Comparison of ENCODE assay signal across 8 cellular contexts in the genomic region with DNA sequence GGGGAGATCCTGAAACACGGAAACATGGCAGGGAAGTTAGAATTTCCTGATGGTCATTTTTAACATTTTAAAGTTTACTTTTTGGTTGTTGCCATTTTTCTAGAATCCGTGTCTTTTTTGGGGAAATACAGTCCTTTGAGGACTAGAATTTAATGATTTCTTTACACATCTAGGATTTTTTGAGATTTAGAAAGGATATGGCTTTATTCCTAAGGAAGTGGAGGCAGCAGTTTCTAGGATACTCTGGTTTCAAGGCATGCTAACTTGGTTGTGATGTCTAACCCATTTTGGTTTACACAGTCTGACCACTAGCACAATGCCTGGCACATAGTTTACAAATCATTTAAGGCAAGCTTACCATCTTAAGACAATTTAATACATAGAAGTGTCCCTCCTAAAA. TPM values are rescaled to one million over a fixed set of nuclear protein-coding genes. Genes with fewer than 3 reads are reported as not detected.
DNase-seq lines count a peak whose midpoint lies in the region; ATAC-seq and TF ChIP-seq lines count a peak whose summit lies in the region.

No MANE protein-coding gene starts in this region.

- H3K36me3 Mint-ChIP-seq in naive B cell = no peaks in the 10 kb centered on the region

- no peaks in the 10 kb centered on the region for H3K9me3 ChIP-seq in KOPT-K1 (ENCODE audit: insufficient read depth, low read length, poor library complexity, severe bottlenecking)

- H3K27ac Mint-ChIP-seq in naive B cell = peak overlapping the region; percentile 93 to 99 (median 98)

- no peaks in the 10 kb centered on the region for H3K27me3 Mint-ChIP-seq in naive B cell

- H3K27ac ChIP-seq in KOPT-K1 (ENCODE audit: low read depth, low read length, poor library complexity, severe bottlenecking) = peak overlapping the region; percentile 93

- peaks cover 32% of the 10 kb centered on the region for H3K36me3 ChIP-seq in KOPT-K1 (ENCODE audit: insufficient read depth, low read length)

- ATAC-seq in naive B cell (ENCODE audit: low read depth in 2 of 2) (no peak), GM19463 (IDR thresholded peaks at IDR 0.05; ENCODE audit: unreplicated experiment) (no peak), GM21528 (IDR thresholded peaks at IDR 0.05; ENCODE audit: low FRiP score, unreplicated experiment) (no peak)

- H3K4me1 Mint-ChIP-seq in naive B cell = peaks cover 34 to 57% (median 51%) of the 10 kb centered on the region in 3 donors

- H3K9me3 Mint-ChIP-seq in naive B cell = no peaks in the 10 kb centered on the region

- no peak for DNase-seq in AG10803 (ENCODE audit: low read depth)
- DNase-seq in choroid plexus epithelial cell (ENCODE audit: low read depth) = no peak
- no peak for DNase-seq in naive B cell
- DNase-seq in NCI-H2107 treated with DMSO at 0.1 percent for 48 hours (lab: John Stamatoyannopoulos, UW; ENCODE audit: unreplicated experiment) = no peak
- DNase-seq in glomerular visceral epithelial cell (ENCODE audit: extremely low spot score) = no peak

- TF ChIP-seq CTCF in AG10803 (conservative IDR thresholded peaks at IDR 0.05; ENCODE audit: low read length) (no peak), choroid plexus epithelial cell (conservative IDR thresholded peaks at IDR 0.05; ENCODE audit: low read depth, low read length) (no peak)

- peak overlapping the region; percentile 90 to 98 (median 94) for H3K4me3 Mint-ChIP-seq in naive B cell

- H3K4me3 ChIP-seq in AG10803 (ENCODE audit: low read length) = peak overlapping the region; percentile 65
- H3K4me3 ChIP-seq in choroid plexus epithelial cell (ENCODE audit: low read depth, low read length) = peak overlapping the region; percentile 90

RNA-seq across cellular contexts. Expression of a gene that starts 1.1 kb away (rescaled TPM):
- polyA plus RNA-seq in naive B cell (ENCODE audit: low read depth in 6 of 6) = 10 to 100 TPM; 11.6 to 22.7 (median 14.5) TPM

RNA-seq across cellular contexts. Expression of a gene that starts 59.5 kb away (rescaled TPM):
- polyA plus RNA-seq in naive B cell (ENCODE audit: low read depth in 6 of 6) = 10 to 100 TPM in 3 of 6 donors, 1 to 10 TPM in 3; 2.7 to 13.8 (median 9.8) TPM
